In genomic region chr1:111476761-111477309, GRCh38 we compare ENCODE assay signal across 8 cellular contexts.
DNase-seq lines count a peak whose midpoint lies in the region; ATAC-seq, FAIRE-seq and TF ChIP-seq lines count a peak whose summit lies in the region.

No MANE protein-coding gene starts in this region.

- FAIRE-seq in RCC 7860 (lab: Jason Lieb, UNC): no peak

- peaks cover 53% of the 10 kb centered on the region for H3K4me1 Mint-ChIP-seq in T-helper 2 cell treated with Interferon-gamma antibody and Interleukin-4, amounts not matched to agents 5 μg/mL and 100 μg/mL, for 36 hours (ENCODE audit: low read depth)

- H3K36me3 ChIP-seq in neutrophil: peaks cover 5% of the 10 kb centered on the region

- no peaks in the 10 kb centered on the region for H3K9me3 ChIP-seq in neutrophil

- H3K27me3 ChIP-seq in neutrophil: no peaks in the 10 kb centered on the region

- CTCF ChIA-PET in HEK293T (lab: Yijun Ruan, JAX): interaction anchor here (1.2 kb wide), 1 partner anchor 32 kb away, joined by 3 read pairs; no protein-coding TSS in a partner anchor

- TF ChIP-seq CTCF in neutrophil (IDR thresholded peaks at IDR 0.05): no peak

- H3K27ac ChIP-seq in neutrophil: peak overlapping the region; percentile 97

- peaks cover 17% of the 10 kb centered on the region for H3K27me3 Mint-ChIP-seq in T-helper 2 cell treated with Interferon-gamma antibody and Interleukin-4, amounts not matched to agents 5 μg/mL and 100 μg/mL, for 36 hours (ENCODE audit: low read depth)

- H3K4me3 ChIP-seq in neutrophil (ENCODE audit: low read depth in 1 of 2, low read length in 1 of 2): peak overlapping the region; percentile 28 to 78

- peak overlapping the region; percentile 90 for H3K27ac Mint-ChIP-seq in T-helper 2 cell treated with Interferon-gamma antibody and Interleukin-4, amounts not matched to agents 5 μg/mL and 100 μg/mL, for 36 hours

- H3K4me1 ChIP-seq in neutrophil (ENCODE audit: control insufficient read depth in 1 of 2, insufficient read depth in 1 of 2, low read depth in 1 of 2, low read length in 1 of 2): peaks cover 77 to 88% of the 10 kb centered on the region in 2 experiments

- ATAC-seq in GM18909 (IDR thresholded peaks at IDR 0.05; ENCODE audit: poor library complexity, unreplicated experiment) (peak; percentile 72), HG02938 (IDR thresholded peaks at IDR 0.05; ENCODE audit: unreplicated experiment) (peak; percentile 70)

- peak; percentile 57 for DNase-seq in T-helper 2 cell treated with Interferon-gamma antibody and Interleukin-4, amounts not matched to agents 5 μg/mL and 100 μg/mL, for 36 hours (ENCODE audit: low spot score)
- DNase-seq in RCC 7860 (ENCODE audit: low spot score): no peak
- DNase-seq in NCI-H2029 treated with DMSO at 0.1 percent for 48 hours (lab: John Stamatoyannopoulos, UW): no peak
- DNase-seq in NCI-H526 treated with DMSO at 0.1 percent for 48 hours (lab: John Stamatoyannopoulos, UW): no peak
- DNase-seq in HEK293T (ENCODE audit: extremely low spot score): no peak

- H3K4me3 Mint-ChIP-seq in T-helper 2 cell treated with Interferon-gamma antibody and Interleukin-4, amounts not matched to agents 5 μg/mL and 100 μg/mL, for 36 hours: peak overlapping the region; percentile 80

- H3K9me3 Mint-ChIP-seq in T-helper 2 cell treated with Interferon-gamma antibody and Interleukin-4, amounts not matched to agents 5 μg/mL and 100 μg/mL, for 36 hours: no peaks in the 10 kb centered on the region

- POLR2A ChIA-PET in HEK293T (lab: Yijun Ruan, JAX): no interaction called here

- H3K36me3 Mint-ChIP-seq in T-helper 2 cell treated with Interferon-gamma antibody and Interleukin-4, amounts not matched to agents 5 μg/mL and 100 μg/mL, for 36 hours (ENCODE audit: low read depth): peaks cover 27% of the 10 kb centered on the region

TF ChIP-seq in HEK293T, 16 proteins besides CTCF, POLR2A, EP300 and RAD21:
- TF ChIP-seq FOXM1 (IDR thresholded peaks at IDR 0.05; ENCODE audit: borderline replicate concordance) (no peak), PKNOX1 (IDR thresholded peaks at IDR 0.05) (no peak), HDGF (IDR thresholded peaks at IDR 0.05; ENCODE audit: borderline replicate concordance) (no peak), TARDBP (IDR thresholded peaks at IDR 0.05) (no peak), L3MBTL2 (conservative IDR thresholded peaks at IDR 0.05) (no peak), ELF4 (IDR thresholded peaks at IDR 0.05) (no peak), ZNF384 (IDR thresholded peaks at IDR 0.05) (no peak), SP1 (IDR thresholded peaks at IDR 0.05) (no peak), SUZ12 (IDR thresholded peaks at IDR 0.05) (no peak), NFRKB (IDR thresholded peaks at IDR 0.05) (no peak), FOXK2 (IDR thresholded peaks at IDR 0.05) (no peak), BHLHE40 (IDR thresholded peaks at IDR 0.05; ENCODE audit: borderline replicate concordance) (no peak), CTBP1 (IDR thresholded peaks at IDR 0.05; ENCODE audit: borderline replicate concordance) (no peak), LEF1 (IDR thresholded peaks at IDR 0.05; ENCODE audit: borderline replicate concordance) (no peak), FOXA1 (IDR thresholded peaks at IDR 0.05) (no peak)
